2 cellular contexts compared by ENCODE assay signal in genomic region chr10:70704211-70704610, GRCh38.
TF ChIP-seq lines count a peak whose summit lies in the region.

No MANE protein-coding gene starts in this region.

TF ChIP-seq in IMR-90, 13 proteins besides CTCF, POLR2A, EP300 and RAD21:
- no peak for TF ChIP-seq SMC3 (IDR thresholded peaks at IDR 0.05; ENCODE audit: low read depth, low read length)
- no peak for TF ChIP-seq MXI1 (IDR thresholded peaks at IDR 0.05; ENCODE audit: borderline replicate concordance, low read depth, low read length)
- no peak for TF ChIP-seq BHLHE40 (IDR thresholded peaks at IDR 0.05; ENCODE audit: low read depth, low read length)
- no peak for TF ChIP-seq ELK1 (IDR thresholded peaks at IDR 0.05; ENCODE audit: borderline replicate concordance, low read depth, low read length)
- no peak for TF ChIP-seq RCOR1 (IDR thresholded peaks at IDR 0.05; ENCODE audit: insufficient replicate concordance, low read length)
- no peak for TF ChIP-seq RFX5 (IDR thresholded peaks at IDR 0.05; ENCODE audit: low read depth, low read length)
- no peak for TF ChIP-seq USF2 (IDR thresholded peaks at IDR 0.05; ENCODE audit: low read depth, low read length)
- TF ChIP-seq CHD1 (IDR thresholded peaks at IDR 0.05; ENCODE audit: low read depth, low read length): no peak
- TF ChIP-seq FOS (IDR thresholded peaks at IDR 0.05; ENCODE audit: low read depth, low read length): no peak
- no peak for TF ChIP-seq MAZ (IDR thresholded peaks at IDR 0.05; ENCODE audit: borderline replicate concordance, low read depth, low read length)
- no peak for TF ChIP-seq MAFK (IDR thresholded peaks at IDR 0.05; ENCODE audit: low read depth, low read length)
- TF ChIP-seq NFE2L2 (IDR thresholded peaks at IDR 0.05; ENCODE audit: low read depth, low read length): no peak
- TF ChIP-seq CEBPB (IDR thresholded peaks at IDR 0.05; ENCODE audit: low read depth, low read length): no peak
TF ChIP-seq in IMR-90: peak in this region for 0.

TF ChIP-seq in H1, 55 proteins besides CTCF, POLR2A, EP300 and RAD21:
- no peak for TF ChIP-seq FOSL1 (IDR thresholded peaks at IDR 0.05; ENCODE audit: insufficient read depth, low read depth, low read length)
- no peak for TF ChIP-seq SP1 (IDR thresholded peaks at IDR 0.05; ENCODE audit: low read depth, low read length)
- TF ChIP-seq HDAC2 (IDR thresholded peaks at IDR 0.05; ENCODE audit: borderline replicate concordance in 1 of 2, low read depth in 2 of 2, low read length in 2 of 2): no peak
- TF ChIP-seq PHF8 (conservative IDR thresholded peaks at IDR 0.05; ENCODE audit: low read depth, low read length): no peak
- TF ChIP-seq CBX5 (IDR thresholded peaks at IDR 0.05; ENCODE audit: low read depth, low read length): no peak
- no peak for TF ChIP-seq GABPA (IDR thresholded peaks at IDR 0.05; ENCODE audit: borderline replicate concordance, insufficient read depth, low read length)
- TF ChIP-seq ZNF274 (IDR thresholded peaks at IDR 0.05; ENCODE audit: borderline replicate concordance, extremely low read depth, low read length): no peak
- no peak for TF ChIP-seq TBP (IDR thresholded peaks at IDR 0.05; ENCODE audit: low read depth, low read length)
- TF ChIP-seq RXRA (IDR thresholded peaks at IDR 0.05; ENCODE audit: insufficient read depth, low read depth, low read length): no peak
TF ChIP-seq in H1: peak in this region for 0.
